In the genomic region with DNA sequence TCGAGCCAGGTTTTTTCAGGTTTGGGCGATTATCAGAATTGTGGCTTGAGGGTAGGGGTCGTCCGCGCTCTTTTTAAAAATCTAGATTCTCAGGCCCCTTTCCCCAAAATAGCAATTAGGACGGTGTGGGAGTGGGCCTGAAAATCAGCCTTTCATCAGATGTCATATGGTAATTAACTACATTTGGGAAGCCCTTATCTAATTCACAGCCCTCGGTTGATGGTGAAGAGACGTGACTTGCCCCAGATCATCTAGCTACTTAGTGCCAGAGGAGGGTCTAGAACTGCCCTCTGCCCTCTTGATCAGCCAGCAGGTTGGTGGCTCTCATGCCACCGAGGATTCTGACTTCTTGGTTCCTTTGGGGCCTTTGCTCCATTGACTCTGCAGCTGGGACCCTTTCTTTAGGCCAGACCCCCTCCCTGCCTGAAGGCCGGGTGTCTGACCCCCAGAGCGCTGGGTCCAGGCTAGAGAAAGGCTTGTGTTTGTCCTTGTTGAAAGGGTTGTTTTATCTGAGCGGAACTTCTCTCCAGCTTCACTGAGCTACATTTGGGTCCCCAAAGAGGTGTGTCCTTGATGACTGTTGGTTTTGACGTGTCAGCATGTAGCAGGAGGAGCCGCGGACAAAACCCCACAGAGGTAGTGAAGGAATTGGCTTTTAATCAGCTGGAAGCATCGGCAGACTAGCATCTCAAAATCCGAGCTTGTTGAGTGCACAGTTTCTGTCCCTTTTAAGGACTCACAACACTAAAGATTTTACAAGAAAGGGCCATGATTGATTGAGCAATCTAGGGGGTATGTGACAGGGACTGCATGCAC, we compare ENCODE assay signal across 1 cellular context.
TF ChIP-seq lines count a peak whose summit lies in the region.

No MANE protein-coding gene starts in this region.

TF ChIP-seq in HepG2, 621 proteins besides CTCF, POLR2A, EP300 and RAD21 (continued from another document and continues in another):
- TF ChIP-seq, protein P1, sequence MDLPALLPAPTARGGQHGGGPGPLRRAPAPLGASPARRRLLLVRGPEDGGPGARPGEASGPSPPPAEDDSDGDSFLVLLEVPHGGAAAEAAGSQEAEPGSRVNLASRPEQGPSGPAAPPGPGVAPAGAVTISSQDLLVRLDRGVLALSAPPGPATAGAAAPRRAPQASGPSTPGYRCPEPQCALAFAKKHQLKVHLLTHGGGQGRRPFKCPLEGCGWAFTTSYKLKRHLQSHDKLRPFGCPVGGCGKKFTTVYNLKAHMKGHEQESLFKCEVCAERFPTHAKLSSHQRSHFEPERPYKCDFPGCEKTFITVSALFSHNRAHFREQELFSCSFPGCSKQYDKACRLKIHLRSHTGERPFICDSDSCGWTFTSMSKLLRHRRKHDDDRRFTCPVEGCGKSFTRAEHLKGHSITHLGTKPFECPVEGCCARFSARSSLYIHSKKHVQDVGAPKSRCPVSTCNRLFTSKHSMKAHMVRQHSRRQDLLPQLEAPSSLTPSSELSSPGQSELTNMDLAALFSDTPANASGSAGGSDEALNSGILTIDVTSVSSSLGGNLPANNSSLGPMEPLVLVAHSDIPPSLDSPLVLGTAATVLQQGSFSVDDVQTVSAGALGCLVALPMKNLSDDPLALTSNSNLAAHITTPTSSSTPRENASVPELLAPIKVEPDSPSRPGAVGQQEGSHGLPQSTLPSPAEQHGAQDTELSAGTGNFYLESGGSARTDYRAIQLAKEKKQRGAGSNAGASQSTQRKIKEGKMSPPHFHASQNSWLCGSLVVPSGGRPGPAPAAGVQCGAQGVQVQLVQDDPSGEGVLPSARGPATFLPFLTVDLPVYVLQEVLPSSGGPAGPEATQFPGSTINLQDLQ (CRISPR knock-in tag; IDR thresholded peaks at IDR 0.05), result 0 out of 2 replicates have a peak, but pooled peaks have one; percentile 56
- TF ChIP-seq AHR (CRISPR knock-in tag; IDR thresholded peaks at IDR 0.05), result no peak
- TF ChIP-seq, protein P2, sequence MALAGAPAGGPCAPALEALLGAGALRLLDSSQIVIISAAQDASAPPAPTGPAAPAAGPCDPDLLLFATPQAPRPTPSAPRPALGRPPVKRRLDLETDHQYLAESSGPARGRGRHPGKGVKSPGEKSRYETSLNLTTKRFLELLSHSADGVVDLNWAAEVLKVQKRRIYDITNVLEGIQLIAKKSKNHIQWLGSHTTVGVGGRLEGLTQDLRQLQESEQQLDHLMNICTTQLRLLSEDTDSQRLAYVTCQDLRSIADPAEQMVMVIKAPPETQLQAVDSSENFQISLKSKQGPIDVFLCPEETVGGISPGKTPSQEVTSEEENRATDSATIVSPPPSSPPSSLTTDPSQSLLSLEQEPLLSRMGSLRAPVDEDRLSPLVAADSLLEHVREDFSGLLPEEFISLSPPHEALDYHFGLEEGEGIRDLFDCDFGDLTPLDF (CRISPR knock-in tag; IDR thresholded peaks at IDR 0.05), result no peak
- TF ChIP-seq, protein P3, sequence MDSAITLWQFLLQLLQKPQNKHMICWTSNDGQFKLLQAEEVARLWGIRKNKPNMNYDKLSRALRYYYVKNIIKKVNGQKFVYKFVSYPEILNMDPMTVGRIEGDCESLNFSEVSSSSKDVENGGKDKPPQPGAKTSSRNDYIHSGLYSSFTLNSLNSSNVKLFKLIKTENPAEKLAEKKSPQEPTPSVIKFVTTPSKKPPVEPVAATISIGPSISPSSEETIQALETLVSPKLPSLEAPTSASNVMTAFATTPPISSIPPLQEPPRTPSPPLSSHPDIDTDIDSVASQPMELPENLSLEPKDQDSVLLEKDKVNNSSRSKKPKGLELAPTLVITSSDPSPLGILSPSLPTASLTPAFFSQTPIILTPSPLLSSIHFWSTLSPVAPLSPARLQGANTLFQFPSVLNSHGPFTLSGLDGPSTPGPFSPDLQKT (CRISPR knock-in tag; IDR thresholded peaks at IDR 0.05; ENCODE audit: borderline replicate concordance), result no peak
- TF ChIP-seq, protein P4, sequence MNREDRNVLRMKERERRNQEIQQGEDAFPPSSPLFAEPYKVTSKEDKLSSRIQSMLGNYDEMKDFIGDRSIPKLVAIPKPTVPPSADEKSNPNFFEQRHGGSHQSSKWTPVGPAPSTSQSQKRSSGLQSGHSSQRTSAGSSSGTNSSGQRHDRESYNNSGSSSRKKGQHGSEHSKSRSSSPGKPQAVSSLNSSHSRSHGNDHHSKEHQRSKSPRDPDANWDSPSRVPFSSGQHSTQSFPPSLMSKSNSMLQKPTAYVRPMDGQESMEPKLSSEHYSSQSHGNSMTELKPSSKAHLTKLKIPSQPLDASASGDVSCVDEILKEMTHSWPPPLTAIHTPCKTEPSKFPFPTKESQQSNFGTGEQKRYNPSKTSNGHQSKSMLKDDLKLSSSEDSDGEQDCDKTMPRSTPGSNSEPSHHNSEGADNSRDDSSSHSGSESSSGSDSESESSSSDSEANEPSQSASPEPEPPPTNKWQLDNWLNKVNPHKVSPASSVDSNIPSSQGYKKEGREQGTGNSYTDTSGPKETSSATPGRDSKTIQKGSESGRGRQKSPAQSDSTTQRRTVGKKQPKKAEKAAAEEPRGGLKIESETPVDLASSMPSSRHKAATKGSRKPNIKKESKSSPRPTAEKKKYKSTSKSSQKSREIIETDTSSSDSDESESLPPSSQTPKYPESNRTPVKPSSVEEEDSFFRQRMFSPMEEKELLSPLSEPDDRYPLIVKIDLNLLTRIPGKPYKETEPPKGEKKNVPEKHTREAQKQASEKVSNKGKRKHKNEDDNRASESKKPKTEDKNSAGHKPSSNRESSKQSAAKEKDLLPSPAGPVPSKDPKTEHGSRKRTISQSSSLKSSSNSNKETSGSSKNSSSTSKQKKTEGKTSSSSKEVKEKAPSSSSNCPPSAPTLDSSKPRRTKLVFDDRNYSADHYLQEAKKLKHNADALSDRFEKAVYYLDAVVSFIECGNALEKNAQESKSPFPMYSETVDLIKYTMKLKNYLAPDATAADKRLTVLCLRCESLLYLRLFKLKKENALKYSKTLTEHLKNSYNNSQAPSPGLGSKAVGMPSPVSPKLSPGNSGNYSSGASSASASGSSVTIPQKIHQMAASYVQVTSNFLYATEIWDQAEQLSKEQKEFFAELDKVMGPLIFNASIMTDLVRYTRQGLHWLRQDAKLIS (CRISPR knock-in tag; IDR thresholded peaks at IDR 0.05), result no peak; the same call in 1 of the 2 replicates
- peak; percentile 79 for TF ChIP-seq POLR2G (IDR thresholded peaks at IDR 0.05; ENCODE audit: low read depth, low read length)
- TF ChIP-seq ZFP1 (CRISPR knock-in tag; IDR thresholded peaks at IDR 0.05), result no peak
- TF ChIP-seq NFIB (CRISPR knock-in tag; IDR thresholded peaks at IDR 0.05; ENCODE audit: borderline replicate concordance), result no peak
- TF ChIP-seq ZNF547 (CRISPR knock-in tag; IDR thresholded peaks at IDR 0.05), result no peak
- TF ChIP-seq, protein P5, sequence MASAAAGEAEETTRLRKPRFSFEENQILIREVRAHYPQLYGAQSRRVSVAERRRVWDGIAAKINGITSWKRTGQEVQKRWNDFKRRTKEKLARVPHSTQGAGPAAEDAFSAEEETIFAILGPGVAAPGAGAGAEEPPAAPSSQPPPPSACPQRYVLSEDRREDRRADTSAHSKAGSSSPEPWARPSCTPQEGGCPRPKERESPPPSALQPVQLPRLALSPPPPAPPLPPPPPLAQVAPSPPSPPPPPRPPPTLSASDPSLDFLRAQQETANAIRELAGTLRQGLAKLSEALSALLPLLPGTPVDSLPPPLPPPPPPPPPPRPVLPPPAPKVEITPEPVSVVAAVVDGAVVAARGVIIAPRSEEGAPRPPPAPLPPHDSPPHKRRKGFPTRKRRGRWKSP (CRISPR knock-in tag; IDR thresholded peaks at IDR 0.05), result peak; percentile 37; the same call in 1 of the 2 replicates
- no peak for TF ChIP-seq AGO2 (optimal IDR thresholded peaks at IDR 0.05; ENCODE audit: low read depth, low read length)
- TF ChIP-seq MIXL1 (CRISPR knock-in tag; IDR thresholded peaks at IDR 0.05), result no peak
- TF ChIP-seq, protein P6, sequence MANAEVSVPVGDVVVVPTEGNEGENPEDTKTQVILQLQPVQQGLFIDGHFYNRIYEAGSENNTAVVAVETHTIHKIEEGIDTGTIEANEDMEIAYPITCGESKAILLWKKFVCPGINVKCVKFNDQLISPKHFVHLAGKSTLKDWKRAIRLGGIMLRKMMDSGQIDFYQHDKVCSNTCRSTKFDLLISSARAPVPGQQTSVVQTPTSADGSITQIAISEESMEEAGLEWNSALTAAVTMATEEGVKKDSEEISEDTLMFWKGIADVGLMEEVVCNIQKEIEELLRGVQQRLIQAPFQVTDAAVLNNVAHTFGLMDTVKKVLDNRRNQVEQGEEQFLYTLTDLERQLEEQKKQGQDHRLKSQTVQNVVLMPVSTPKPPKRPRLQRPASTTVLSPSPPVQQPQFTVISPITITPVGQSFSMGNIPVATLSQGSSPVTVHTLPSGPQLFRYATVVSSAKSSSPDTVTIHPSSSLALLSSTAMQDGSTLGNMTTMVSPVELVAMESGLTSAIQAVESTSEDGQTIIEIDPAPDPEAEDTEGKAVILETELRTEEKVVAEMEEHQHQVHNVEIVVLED (CRISPR knock-in tag; IDR thresholded peaks at IDR 0.05; ENCODE audit: borderline replicate concordance), result no peak
- TF ChIP-seq, protein P7, sequence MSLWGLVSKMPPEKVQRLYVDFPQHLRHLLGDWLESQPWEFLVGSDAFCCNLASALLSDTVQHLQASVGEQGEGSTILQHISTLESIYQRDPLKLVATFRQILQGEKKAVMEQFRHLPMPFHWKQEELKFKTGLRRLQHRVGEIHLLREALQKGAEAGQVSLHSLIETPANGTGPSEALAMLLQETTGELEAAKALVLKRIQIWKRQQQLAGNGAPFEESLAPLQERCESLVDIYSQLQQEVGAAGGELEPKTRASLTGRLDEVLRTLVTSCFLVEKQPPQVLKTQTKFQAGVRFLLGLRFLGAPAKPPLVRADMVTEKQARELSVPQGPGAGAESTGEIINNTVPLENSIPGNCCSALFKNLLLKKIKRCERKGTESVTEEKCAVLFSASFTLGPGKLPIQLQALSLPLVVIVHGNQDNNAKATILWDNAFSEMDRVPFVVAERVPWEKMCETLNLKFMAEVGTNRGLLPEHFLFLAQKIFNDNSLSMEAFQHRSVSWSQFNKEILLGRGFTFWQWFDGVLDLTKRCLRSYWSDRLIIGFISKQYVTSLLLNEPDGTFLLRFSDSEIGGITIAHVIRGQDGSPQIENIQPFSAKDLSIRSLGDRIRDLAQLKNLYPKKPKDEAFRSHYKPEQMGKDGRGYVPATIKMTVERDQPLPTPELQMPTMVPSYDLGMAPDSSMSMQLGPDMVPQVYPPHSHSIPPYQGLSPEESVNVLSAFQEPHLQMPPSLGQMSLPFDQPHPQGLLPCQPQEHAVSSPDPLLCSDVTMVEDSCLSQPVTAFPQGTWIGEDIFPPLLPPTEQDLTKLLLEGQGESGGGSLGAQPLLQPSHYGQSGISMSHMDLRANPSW (CRISPR knock-in tag; IDR thresholded peaks at IDR 0.05; ENCODE audit: borderline replicate concordance), result no peak
- no peak for TF ChIP-seq ZNF557 (CRISPR knock-in tag; IDR thresholded peaks at IDR 0.05)
- no peak for TF ChIP-seq NR2F1 (CRISPR knock-in tag; IDR thresholded peaks at IDR 0.05)
- no peak for TF ChIP-seq ATF1 (CRISPR knock-in tag; IDR thresholded peaks at IDR 0.05)
- TF ChIP-seq RFXAP (CRISPR knock-in tag; IDR thresholded peaks at IDR 0.05; ENCODE audit: borderline replicate concordance), result no peak
- no peak for TF ChIP-seq ZNF775 (CRISPR knock-in tag; IDR thresholded peaks at IDR 0.05; ENCODE audit: borderline replicate concordance)
- TF ChIP-seq ZNF331 (CRISPR knock-in tag; IDR thresholded peaks at IDR 0.05), result no peak
- TF ChIP-seq, protein P8, sequence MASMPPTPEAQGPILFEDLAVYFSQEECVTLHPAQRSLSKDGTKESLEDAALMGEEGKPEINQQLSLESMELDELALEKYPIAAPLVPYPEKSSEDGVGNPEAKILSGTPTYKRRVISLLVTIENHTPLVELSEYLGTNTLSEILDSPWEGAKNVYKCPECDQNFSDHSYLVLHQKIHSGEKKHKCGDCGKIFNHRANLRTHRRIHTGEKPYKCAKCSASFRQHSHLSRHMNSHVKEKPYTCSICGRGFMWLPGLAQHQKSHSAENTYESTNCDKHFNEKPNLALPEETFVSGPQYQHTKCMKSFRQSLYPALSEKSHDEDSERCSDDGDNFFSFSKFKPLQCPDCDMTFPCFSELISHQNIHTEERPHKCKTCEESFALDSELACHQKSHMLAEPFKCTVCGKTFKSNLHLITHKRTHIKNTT (CRISPR knock-in tag; IDR thresholded peaks at IDR 0.05), result no peak
- TF ChIP-seq, protein P9, sequence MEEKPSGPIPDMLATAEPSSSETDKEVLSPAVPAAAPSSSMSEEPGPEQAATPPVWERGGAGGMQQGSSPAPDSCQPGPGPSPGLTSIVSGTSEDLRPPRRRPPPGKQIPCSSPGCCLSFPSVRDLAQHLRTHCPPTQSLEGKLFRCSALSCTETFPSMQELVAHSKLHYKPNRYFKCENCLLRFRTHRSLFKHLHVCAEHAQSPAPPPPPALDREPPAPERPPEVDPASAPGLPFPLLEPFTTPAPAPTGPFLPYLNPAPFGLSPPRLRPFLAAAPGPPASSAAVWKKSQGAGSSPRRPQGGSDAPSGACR (CRISPR knock-in tag; IDR thresholded peaks at IDR 0.05), result no peak
- TF ChIP-seq HOXA7 (CRISPR knock-in tag; IDR thresholded peaks at IDR 0.05), result no peak
- no peak for TF ChIP-seq SETDB1 (CRISPR knock-in tag; IDR thresholded peaks at IDR 0.05; ENCODE audit: borderline replicate concordance)
- TF ChIP-seq, protein P10, sequence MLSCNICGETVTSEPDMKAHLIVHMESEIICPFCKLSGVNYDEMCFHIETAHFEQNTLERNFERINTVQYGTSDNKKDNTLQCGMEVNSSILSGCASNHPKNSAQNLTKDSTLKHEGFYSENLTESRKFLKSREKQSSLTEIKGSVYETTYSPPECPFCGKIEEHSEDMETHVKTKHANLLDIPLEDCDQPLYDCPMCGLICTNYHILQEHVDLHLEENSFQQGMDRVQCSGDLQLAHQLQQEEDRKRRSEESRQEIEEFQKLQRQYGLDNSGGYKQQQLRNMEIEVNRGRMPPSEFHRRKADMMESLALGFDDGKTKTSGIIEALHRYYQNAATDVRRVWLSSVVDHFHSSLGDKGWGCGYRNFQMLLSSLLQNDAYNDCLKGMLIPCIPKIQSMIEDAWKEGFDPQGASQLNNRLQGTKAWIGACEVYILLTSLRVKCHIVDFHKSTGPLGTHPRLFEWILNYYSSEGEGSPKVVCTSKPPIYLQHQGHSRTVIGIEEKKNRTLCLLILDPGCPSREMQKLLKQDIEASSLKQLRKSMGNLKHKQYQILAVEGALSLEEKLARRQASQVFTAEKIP (CRISPR knock-in tag; IDR thresholded peaks at IDR 0.05; ENCODE audit: borderline replicate concordance), result no peak
- TF ChIP-seq ZNF879 (CRISPR knock-in tag; IDR thresholded peaks at IDR 0.05), result no peak
- no peak for TF ChIP-seq JARID2 (CRISPR knock-in tag; IDR thresholded peaks at IDR 0.05; ENCODE audit: insufficient replicate concordance)
- TF ChIP-seq MTF1 (CRISPR knock-in tag; IDR thresholded peaks at IDR 0.05), result no peak
- TF ChIP-seq ZNF263 (CRISPR knock-in tag; IDR thresholded peaks at IDR 0.05), result no peak
- TF ChIP-seq, protein P11, sequence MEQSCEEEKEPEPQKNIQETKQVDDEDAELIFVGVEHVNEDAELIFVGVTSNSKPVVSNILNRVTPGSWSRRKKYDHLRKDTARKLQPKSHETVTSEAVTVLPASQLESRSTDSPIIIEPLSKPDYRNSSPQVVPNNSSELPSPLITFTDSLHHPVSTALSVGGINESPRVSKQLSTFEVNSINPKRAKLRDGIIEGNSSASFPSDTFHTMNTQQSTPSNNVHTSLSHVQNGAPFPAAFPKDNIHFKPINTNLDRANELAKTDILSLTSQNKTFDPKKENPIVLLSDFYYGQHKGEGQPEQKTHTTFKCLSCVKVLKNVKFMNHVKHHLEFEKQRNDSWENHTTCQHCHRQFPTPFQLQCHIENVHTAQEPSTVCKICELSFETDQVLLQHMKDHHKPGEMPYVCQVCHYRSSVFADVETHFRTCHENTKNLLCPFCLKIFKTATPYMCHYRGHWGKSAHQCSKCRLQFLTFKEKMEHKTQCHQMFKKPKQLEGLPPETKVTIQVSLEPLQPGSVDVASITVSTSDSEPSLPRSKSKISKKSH (CRISPR knock-in tag; IDR thresholded peaks at IDR 0.05; ENCODE audit: borderline replicate concordance), result no peak
- TF ChIP-seq ZSCAN25 (CRISPR knock-in tag; IDR thresholded peaks at IDR 0.05), result no peak
- no peak for TF ChIP-seq ZNF749 (CRISPR knock-in tag; IDR thresholded peaks at IDR 0.05; ENCODE audit: borderline replicate concordance)
- TF ChIP-seq, protein P12, sequence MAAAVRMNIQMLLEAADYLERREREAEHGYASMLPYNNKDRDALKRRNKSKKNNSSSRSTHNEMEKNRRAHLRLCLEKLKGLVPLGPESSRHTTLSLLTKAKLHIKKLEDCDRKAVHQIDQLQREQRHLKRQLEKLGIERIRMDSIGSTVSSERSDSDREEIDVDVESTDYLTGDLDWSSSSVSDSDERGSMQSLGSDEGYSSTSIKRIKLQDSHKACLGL (CRISPR knock-in tag; IDR thresholded peaks at IDR 0.05), result no peak
